In the genomic region with DNA sequence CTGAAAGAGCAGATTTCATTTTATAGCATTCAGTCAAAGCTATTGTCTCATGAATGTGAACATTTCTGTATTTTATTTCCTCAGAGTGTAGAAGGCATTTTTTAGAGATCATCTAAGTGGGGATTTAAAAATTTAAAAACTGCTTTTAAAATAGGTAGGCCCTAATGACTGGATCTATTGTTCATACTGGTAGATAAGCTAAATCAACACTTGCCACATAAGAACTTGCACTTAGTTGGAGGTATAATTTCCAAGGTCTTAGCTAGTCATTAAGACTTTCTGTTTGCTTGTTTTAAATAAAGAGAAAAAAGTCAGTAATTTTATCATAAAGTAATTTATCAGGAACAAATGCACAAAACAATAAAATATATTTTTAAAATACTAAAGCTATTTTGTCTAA, we compare ENCODE assay signal across 26 cellular contexts.
"Had no signal": no experiment of that assay in that cellular context is flagged by ENCODE, and none has a peak within 500 bp of the region (broad histone marks: within the 10 kb centered on the region; RNA-seq: fewer than 3 reads in every experiment).

No MANE protein-coding gene starts in this region.

- H3K4me3 ChIP-seq: stomach, suprapubic skin, testis, thoracic aorta, thyroid gland, tibial artery, tibial nerve, transverse colon, upper lobe of left lung, upper lobe of right lung, uterus, vagina had no signal

- H3K36me3 ChIP-seq: stomach, suprapubic skin, thoracic aorta, thyroid gland, tibial artery, tibial nerve, transverse colon, upper lobe of left lung, upper lobe of right lung, uterus, vagina had no signal

- H3K27me3 ChIP-seq: stomach, suprapubic skin, testis, thyroid gland, tibial artery, tibial nerve, transverse colon, upper lobe of left lung, upper lobe of right lung, uterus, vagina had no signal

- H3K27ac ChIP-seq: stomach, suprapubic skin, testis, thoracic aorta, thyroid gland, tibial artery, tibial nerve, transverse colon, upper lobe of left lung, upper lobe of right lung, uterus, vagina had no signal

- H3K9me3 ChIP-seq: stomach, suprapubic skin, testis, thoracic aorta, thyroid gland, tibial artery, tibial nerve, transverse colon, upper lobe of left lung, upper lobe of right lung, uterus, vagina had no signal

- DNase-seq: stimulated activated CD4-positive, alpha-beta T cell treated with anti-CD3 and anti-CD28 coated beads, Interleukin-2, amount 100 ng/mL, for 48 hours; stimulated activated CD4-positive, alpha-beta T cell treated with anti-CD3 and anti-CD28 coated beads, Interleukin-4, amount 100 ng/mL, for 1 hour; stimulated activated CD4-positive, alpha-beta T cell treated with anti-CD3 and anti-CD28 coated beads, Interleukin-4, amount 100 ng/mL, for 24 hours; stimulated activated CD4-positive, alpha-beta T cell treated with anti-CD3 and anti-CD28 coated beads, Interleukin-4, amount 100 ng/mL, for 4 hours; stimulated activated CD8-positive, alpha-beta memory T cell treated with anti-CD3 and anti-CD28 coated beads, Interleukin-4, amount 100 ng/mL, for 48 hours; stimulated activated naive B cell treated with anti-CD40 and anti-IgM and Interleukin-4, amounts not matched to agents 10 μg/mL and 1 μg/mL and 100 μg/mL, for 72 hours; stimulated activated naive CD4-positive, alpha-beta T cell; stimulated activated naive CD4-positive, alpha-beta T cell treated with Interleukin-2 at 50 U/mL for 16 hours; stimulated activated naive CD8-positive, alpha-beta T cell treated with anti-CD3 and anti-CD28 coated beads, Interleukin-15, amount 100 ng/mL, for 72 hours; stimulated activated naive CD8-positive, alpha-beta T cell treated with anti-CD3 and anti-CD28 coated beads, Interleukin-15, Interleukin-2, amounts not matched to agents 100 U/mL and 50 U/mL, for 24 hours; stomach; substantia nigra; testis; thyroid gland; tibial artery; transverse colon; trophoblast cell; upper lobe of left lung; upper lobe of right lung; uterus had no signal

- H3K4me1 ChIP-seq: stomach, suprapubic skin, testis, thyroid gland, tibial artery, tibial nerve, transverse colon, upper lobe of left lung, upper lobe of right lung, uterus, vagina had no signal

- ATAC-seq: stimulated activated effector memory CD8-positive, alpha-beta T cell treated with anti-CD3 and anti-CD28 coated beads, Interleukin-12 subunit alpha, Interleukin-12 subunit beta, amount 100 ng/mL, for 72 hours; stimulated activated memory B cell treated with anti-CD40 and anti-IgM and Interleukin-4, amounts not matched to agents 10 μg/mL and 1 μg/mL and 100 μg/mL, for 72 hours; stimulated activated naive B cell treated with anti-CD40 and anti-IgM and Interleukin-4, amounts not matched to agents 10 μg/mL and 1 μg/mL and 100 μg/mL, for 72 hours; stimulated activated naive CD8-positive, alpha-beta T cell treated with anti-CD3 and anti-CD28 coated beads, Interleukin-15, amount 100 ng/mL, for 72 hours; stimulated activated naive CD8-positive, alpha-beta T cell treated with anti-CD3 and anti-CD28 coated beads, Interleukin-15, Interleukin-2, amounts not matched to agents 100 U/mL and 50 U/mL, for 24 hours; upper lobe of right lung had no signal
